In the genomic region with DNA sequence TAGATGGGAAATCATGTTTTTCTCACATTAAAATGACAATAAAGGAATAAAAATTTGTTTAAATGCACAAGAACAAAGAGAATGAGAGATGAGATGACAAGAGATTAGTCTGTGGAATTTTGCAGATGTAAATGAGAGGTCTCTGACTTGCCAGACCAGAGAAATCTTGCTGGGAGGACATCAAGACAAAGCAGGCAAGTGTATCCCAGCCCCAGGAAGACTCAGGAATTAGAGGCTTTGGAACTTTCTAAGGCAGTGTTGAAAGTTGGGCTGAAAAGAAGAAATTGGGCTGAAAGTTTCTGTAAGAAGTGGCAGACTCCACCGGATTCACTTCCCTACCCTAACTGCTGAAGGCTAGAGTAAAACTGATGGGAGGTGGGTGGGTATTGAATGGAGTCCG, we compare ENCODE assay signal across 19 cellular contexts.
"Had no signal": no experiment of that assay in that cellular context is flagged by ENCODE, and none has a peak within 500 bp of the region (broad histone marks: within the 10 kb centered on the region; RNA-seq: fewer than 3 reads in every experiment).

No MANE protein-coding gene starts in this region.

- ATAC-seq: heart right ventricle; left lobe of liver; mucosa of descending colon; naive thymus-derived CD8-positive, alpha-beta T cell; right cardiac atrium had no signal

- H3K4me3 Mint-ChIP-seq: dendritic cell treated with granulocyte-macrophage colony-stimulating factor and Interleukin-4, amounts not matched to agents 40 ng/mL and 50 ng/mL, for 4 days; naive thymus-derived CD8-positive, alpha-beta T cell; neural crest cell had no signal

- H3K27ac Mint-ChIP-seq: dendritic cell treated with granulocyte-macrophage colony-stimulating factor and Interleukin-4, amounts not matched to agents 40 ng/mL and 50 ng/mL, for 4 days had no signal

- H3K9me3 Mint-ChIP-seq: dendritic cell treated with granulocyte-macrophage colony-stimulating factor and Interleukin-4, amounts not matched to agents 40 ng/mL and 50 ng/mL, for 4 days; naive thymus-derived CD8-positive, alpha-beta T cell; neural crest cell had no signal

- DNase-seq: foreskin melanocyte; heart right ventricle; hypothalamus; islet precursor cell; mammary epithelial cell; mucosa of descending colon; naive thymus-derived CD8-positive, alpha-beta T cell; nucleus accumbens; ovary; right cardiac atrium; small intestine; stimulated activated CD4-positive, alpha-beta T cell treated with anti-CD3 and anti-CD28 coated beads, Interleukin-12 subunit alpha, Interleukin-12 subunit beta, amount 100 ng/mL, for 4 hours; stimulated activated naive CD4-positive, alpha-beta T cell treated with Interleukin-2 at 50 U/mL for 16 hours; thyroid gland; upper lobe of left lung; uterus had no signal

- H3K4me1 Mint-ChIP-seq: naive thymus-derived CD8-positive, alpha-beta T cell; neural crest cell had no signal
